25 cellular contexts compared by ENCODE assay signal in genomic region chr5:110542949-110543348, GRCh38.
A peak's percentile ranks its signal among the peaks of the same experiment; 100 is the strongest.
DNase-seq lines count a peak whose midpoint lies in the region; ATAC-seq, FAIRE-seq and TF ChIP-seq lines count a peak whose summit lies in the region.
"Had no signal": no experiment of that assay in that cellular context is flagged by ENCODE, and none has a peak within 500 bp of the region (broad histone marks: within the 10 kb centered on the region; RNA-seq: fewer than 3 reads in every experiment).

No MANE protein-coding gene starts in this region.

- BruUV-seq in K562 (replicated peaks; lab: Mats Ljungman, UMichigan), result no TSS peak

- CTCF ChIA-PET in SK-N-SH (lab: Yijun Ruan, JAX), result no interaction called here
- CTCF ChIA-PET in K562 (lab: Yijun Ruan, JAX; ENCODE audit: low intra/inter-chr PET ratio), result no interaction called here

- no peak overlapping the region for H2BK12ac ChIP-seq in trophoblast cell (ENCODE audit: low read length)

- FAIRE-seq in K562 (lab: Jason Lieb, UNC), result no peak
- FAIRE-seq: A204.1, D721Med, GM12892, H54 had no signal

- H4K20me1 ChIP-seq in SK-N-SH (ENCODE audit: insufficient read depth), result no peaks in the 10 kb centered on the region
- no peaks in the 10 kb centered on the region for H4K20me1 ChIP-seq in OCI-LY1 (ENCODE audit: insufficient read depth, low read length)
- H4K20me1 ChIP-seq in K562 (replicated peaks; ENCODE audit: control insufficient read depth, insufficient read depth, low read length), result no peaks in the 10 kb centered on the region
- H4K20me1 ChIP-seq: BLaER1 treated with 17β-estradiol and CSF1 and Interleukin-3, amounts not matched to agents 10 nM and 100 nM had no signal

- no peaks in the 10 kb centered on the region for H3K36me3 Mint-ChIP-seq in T-helper 17 cell (ENCODE audit: low read depth)
- H3K36me3 Mint-ChIP-seq: CD14-positive monocyte; CD8-positive, alpha-beta memory T cell had no signal

- no peaks in the 10 kb centered on the region for H3K9me1 ChIP-seq in K562 (ENCODE audit: control insufficient read depth, insufficient read depth, low read length)

- H4K12ac ChIP-seq in trophoblast cell (ENCODE audit: low read depth, low read length), result no peak overlapping the region

- in situ Hi-C loops in K562 (cut with MboI), result no loop called here

- H3K9ac ChIP-seq in SK-N-SH, result no peak overlapping the region
- no peak overlapping the region for H3K9ac ChIP-seq in OCI-LY1 (ENCODE audit: low read length)
- no peak overlapping the region for H3K9ac ChIP-seq in K562 (ENCODE audit: insufficient read depth in 1 of 2, low read depth in 2 of 2, low read length in 2 of 2)
- no peak overlapping the region for H3K9ac ChIP-seq in trophoblast cell (ENCODE audit: low read length)
- H3K9ac ChIP-seq: BLaER1 treated with 17β-estradiol and CSF1 and Interleukin-3, amounts not matched to agents 10 nM and 100 nM had no signal

- TF ChIP-seq EP300 in SK-N-SH (IDR thresholded peaks at IDR 0.05; ENCODE audit: borderline replicate concordance in 1 of 2, low read depth in 1 of 2, low read length in 1 of 2), result no peak
- TF ChIP-seq EP300 in K562 (IDR thresholded peaks at IDR 0.05; ENCODE audit: low read length), result no peak

- no peak overlapping the region for H3K14ac ChIP-seq in trophoblast cell (ENCODE audit: low read length)

- H4K91ac ChIP-seq in trophoblast cell (ENCODE audit: low read depth, low read length), result no peak overlapping the region

- TF ChIP-seq RAD21 in SK-N-SH (IDR thresholded peaks at IDR 0.05; ENCODE audit: low read length) (no peak), K562 (CRISPR knock-in tag; conservative IDR thresholded peaks at IDR 0.05 in 1 of 2, IDR thresholded peaks at IDR 0.05 in 1 of 2) (no peak)

- H2AFZ ChIP-seq in SK-N-SH (ENCODE audit: low read depth) (no peak overlapping the region), OCI-LY1 (ENCODE audit: low read length) (peak overlapping the region; percentile 20; the same call in 1 of the 2 replicates), K562 (ENCODE audit: low read depth, low read length) (no peak overlapping the region), trophoblast cell (ENCODE audit: insufficient read depth, low read length, poor library complexity) (no peak overlapping the region)

- H4K8ac ChIP-seq in trophoblast cell (ENCODE audit: low read depth, low read length), result no peak overlapping the region

- ATAC-seq in SK-N-SH treated with all-trans-retinoic acid at 6 μM for 48 hours (no peak), K562 (no peak), T-helper 17 cell (no peak)

- H3K79me1 ChIP-seq in trophoblast cell (ENCODE audit: low read length), result no peaks in the 10 kb centered on the region

- no peak overlapping the region for H3K23ac ChIP-seq in trophoblast cell (ENCODE audit: low read length)

- TF ChIP-seq POLR2A in K562 (conservative IDR thresholded peaks at IDR 0.05), result no peak

- no peaks in the 10 kb centered on the region for H3K27me3 ChIP-seq in SK-N-SH (ENCODE audit: insufficient read depth)
- H3K27me3 ChIP-seq in OCI-LY1 (ENCODE audit: insufficient read depth, low read length), result no peaks in the 10 kb centered on the region
- no peaks in the 10 kb centered on the region for H3K27me3 ChIP-seq in K562 (ENCODE audit: control insufficient read depth in 2 of 2, insufficient read depth in 2 of 2, low read length in 2 of 2)
- H3K27me3 ChIP-seq in trophoblast cell (ENCODE audit: insufficient read depth, low read length), result no peaks in the 10 kb centered on the region
- H3K27me3 ChIP-seq: BE2C; BLaER1 treated with 17β-estradiol and CSF1 and Interleukin-3, amounts not matched to agents 10 nM and 100 nM had no signal

- intact Hi-C loops in K562 (cut with micrococcal nuclease), result no loop called here

- H3K4me1 ChIP-seq in SK-N-SH (ENCODE audit: control insufficient read depth in 1 of 2, insufficient read depth in 2 of 2, low read depth in 1 of 2, low read length in 1 of 2), result no peaks in the 10 kb centered on the region
- H3K4me1 ChIP-seq in OCI-LY1 (ENCODE audit: insufficient read depth, low read length, severe bottlenecking), result no peaks in the 10 kb centered on the region
- H3K4me1 ChIP-seq in K562 (replicated peaks in 1 of 2; ENCODE audit: control insufficient read depth in 2 of 2, insufficient read depth in 2 of 2, low read length in 2 of 2), result no peaks in the 10 kb centered on the region
- no peaks in the 10 kb centered on the region for H3K4me1 ChIP-seq in trophoblast cell (ENCODE audit: control insufficient read depth in 1 of 2, insufficient read depth in 2 of 2, low read length in 2 of 2)
- H3K4me1 ChIP-seq: BLaER1 treated with 17β-estradiol and CSF1 and Interleukin-3, amounts not matched to agents 10 nM and 100 nM; HAP-1 had no signal

- H3K79me2 ChIP-seq in SK-N-SH (ENCODE audit: insufficient read depth) (no peaks in the 10 kb centered on the region), OCI-LY1 (ENCODE audit: insufficient read depth, low read length) (no peaks in the 10 kb centered on the region), K562 (ENCODE audit: control insufficient read depth, insufficient read depth, low read length) (no peaks in the 10 kb centered on the region), trophoblast cell (ENCODE audit: control insufficient read depth, insufficient read depth, low read length, poor library complexity) (no peaks in the 10 kb centered on the region)

- H3K27me3 Mint-ChIP-seq in T-helper 17 cell, result no peaks in the 10 kb centered on the region

- H3K27ac Mint-ChIP-seq in T-helper 17 cell, result no peak overlapping the region
- H3K27ac Mint-ChIP-seq: CD14-positive monocyte; CD4-positive, alpha-beta T cell; CD8-positive, alpha-beta memory T cell; HFFc6 had no signal

- H3K9me2 ChIP-seq in SK-N-SH, result no peaks in the 10 kb centered on the region
- no peaks in the 10 kb centered on the region for H3K9me2 ChIP-seq in OCI-LY1 (ENCODE audit: low read depth, low read length)

- DNase-seq in SK-N-SH, result no peak
- no peak for DNase-seq in K562 (ENCODE audit: extremely low read depth in 1 of 4, low spot score in 3 of 4)
- no peak for DNase-seq in T-helper 17 cell
- DNase-seq in trophoblast cell, result no peak
- DNase-seq: ACHN; AML-193; BE2C; CD4-positive, alpha-beta T cell; CD8-positive, alpha-beta memory T cell; DMS 273 treated with DMSO at 0.1 percent for 48 hours; DMS79; EL; GDM1; GOT3; HFFc6 had no signal

- no peak overlapping the region for H3K27ac ChIP-seq in SK-N-SH (ENCODE audit: low read depth in 2 of 2, low read length in 1 of 2)
- no peak overlapping the region for H3K27ac ChIP-seq in OCI-LY1 (ENCODE audit: low read depth, low read length, poor library complexity, severe bottlenecking)
- H3K27ac ChIP-seq in K562 (ENCODE audit: extremely low read depth, low read depth, low read length), result no peak overlapping the region
- H3K27ac ChIP-seq in trophoblast cell (ENCODE audit: low read depth, low read length), result no peak overlapping the region
- H3K27ac ChIP-seq: 22Rv1; BLaER1 treated with 17β-estradiol and CSF1 and Interleukin-3, amounts not matched to agents 10 nM and 100 nM had no signal

- 0 out of 2 replicates have a peak overlapping the region, but pooled peaks have one; percentile 22 for H3K4me2 ChIP-seq in SK-N-SH
- H3K4me2 ChIP-seq in OCI-LY1 (ENCODE audit: low read length), result no peak overlapping the region
- H3K4me2 ChIP-seq in K562 (ENCODE audit: insufficient read depth, low read length), result no peak overlapping the region
- H3K4me2 ChIP-seq in trophoblast cell (ENCODE audit: low read length), result no peak overlapping the region
- H3K4me2 ChIP-seq: BLaER1 treated with 17β-estradiol and CSF1 and Interleukin-3, amounts not matched to agents 10 nM and 100 nM had no signal

- H3K4me3 Mint-ChIP-seq in T-helper 17 cell, result no peak overlapping the region
- H3K4me3 Mint-ChIP-seq: CD14-positive monocyte; CD4-positive, alpha-beta T cell; CD8-positive, alpha-beta memory T cell; HFFc6 had no signal

- H3K4ac ChIP-seq in trophoblast cell (ENCODE audit: low read depth, low read length), result no peak overlapping the region

- H2AK5ac ChIP-seq in trophoblast cell (ENCODE audit: low read length), result no peak overlapping the region

- no peaks in the 10 kb centered on the region for H3K4me1 Mint-ChIP-seq in T-helper 17 cell
- H3K4me1 Mint-ChIP-seq: CD14-positive monocyte; CD8-positive, alpha-beta memory T cell had no signal

- H3K36me3 ChIP-seq in SK-N-SH (replicated peaks in 1 of 2; ENCODE audit: control insufficient read depth in 1 of 2, insufficient read depth in 2 of 2, low read length in 1 of 2) (no peaks in the 10 kb centered on the region), OCI-LY1 (ENCODE audit: insufficient read depth, low read length) (no peaks in the 10 kb centered on the region), K562 (ENCODE audit: control insufficient read depth, insufficient read depth, low read length) (no peaks in the 10 kb centered on the region), trophoblast cell (ENCODE audit: control insufficient read depth in 1 of 2, insufficient read depth in 2 of 2, low read length in 2 of 2) (no peaks in the 10 kb centered on the region)
- H3K36me3 ChIP-seq: BE2C; BLaER1 treated with 17β-estradiol and CSF1 and Interleukin-3, amounts not matched to agents 10 nM and 100 nM; HAP-1 had no signal

- H3K4me3 ChIP-seq in SK-N-SH (ENCODE audit: low read depth in 2 of 2, low read length in 1 of 2), result no peak overlapping the region
- no peak overlapping the region for H3K4me3 ChIP-seq in OCI-LY1 (ENCODE audit: low read depth, low read length, poor library complexity, severe bottlenecking)
- H3K4me3 ChIP-seq in K562, result no peak overlapping the region
- no peak overlapping the region for H3K4me3 ChIP-seq in trophoblast cell (ENCODE audit: low read depth, low read length)
- H3K4me3 ChIP-seq: BLaER1 treated with 17β-estradiol and CSF1 and Interleukin-3, amounts not matched to agents 10 nM and 100 nM; HAP-1 had no signal

- H2BK5ac ChIP-seq in trophoblast cell (ENCODE audit: low read depth, low read length, poor library complexity), result no peak overlapping the region

- no peak overlapping the region for H3K18ac ChIP-seq in trophoblast cell (ENCODE audit: low read length)

- no peaks in the 10 kb centered on the region for H3K9me3 ChIP-seq in SK-N-SH
- H3K9me3 ChIP-seq in OCI-LY1 (ENCODE audit: low read length), result no peaks in the 10 kb centered on the region
- no peaks in the 10 kb centered on the region for H3K9me3 ChIP-seq in K562 (replicated peaks; ENCODE audit: control insufficient read depth, insufficient read depth, low read depth, low read length)
- H3K9me3 ChIP-seq in T-helper 17 cell (ENCODE audit: control insufficient read depth, low read length, poor library complexity, severe bottlenecking), result no peaks in the 10 kb centered on the region
- no peaks in the 10 kb centered on the region for H3K9me3 ChIP-seq in trophoblast cell (ENCODE audit: insufficient read depth, low read depth, low read length)
- H3K9me3 ChIP-seq: BE2C; BLaER1 treated with 17β-estradiol and CSF1 and Interleukin-3, amounts not matched to agents 10 nM and 100 nM; HAP-1 had no signal

- 70% methylated on average over 3 of the region's 3 CpGs for WGBS in SK-N-SH (ENCODE audit: low lambda C conversion rate)
- WGBS in K562 (ENCODE audit: insufficient coverage, low coverage, missing lambda C conversion rate), result 0% methylated on average over 3 of the region's 3 CpGs
- WGBS in trophoblast cell (ENCODE audit: extremely low coverage, insufficient coverage, insufficient read length), result no CpG with 5 or more reads among the region's 3 CpGs

- POLR2A ChIA-PET in SK-N-SH (lab: Yijun Ruan, JAX), result no interaction called here
- POLR2A ChIA-PET in K562 (lab: Yijun Ruan, JAX), result no interaction called here

- TF ChIP-seq CTCF in SK-N-SH (IDR thresholded peaks at IDR 0.05), result no peak
- TF ChIP-seq CTCF in OCI-LY1 (IDR thresholded peaks at IDR 0.05; ENCODE audit: low read length), result no peak
- TF ChIP-seq CTCF in K562 (IDR thresholded peaks at IDR 0.05 in 2 of 3, conservative IDR thresholded peaks at IDR 0.05 in 1 of 3; ENCODE audit: insufficient read depth in 2 of 3, low read depth in 1 of 3, low read length in 3 of 3), result no peak

- H3F3A ChIP-seq in SK-N-SH (replicated peaks; ENCODE audit: insufficient read depth), result no peaks in the 10 kb centered on the region
- H3F3A ChIP-seq in OCI-LY1 (ENCODE audit: insufficient read depth, low read length), result no peaks in the 10 kb centered on the region

- no peak overlapping the region for H2BK120ac ChIP-seq in trophoblast cell (ENCODE audit: insufficient read depth, low read length, poor library complexity)
